In genomic region chr14:105020815-105021655, GRCh38 we compare ENCODE assay signal across 1 cellular context.
TF ChIP-seq lines count a peak whose summit lies in the region.

Gene CDCA4, minus strand, starts transcription at chr14:105021083. Its CDS starts 9,154 bp downstream, at chr14:105011929.

TF ChIP-seq in HepG2, 621 proteins besides CTCF, POLR2A, EP300 and RAD21 (continued from another document and continues in another):
- TF ChIP-seq ATF5 (CRISPR knock-in tag; IDR thresholded peaks at IDR 0.05; ENCODE audit: low read depth) (peak; percentile 58; the same call in 1 of the 2 replicates), ZNF292 (CRISPR knock-in tag; IDR thresholded peaks at IDR 0.05; ENCODE audit: borderline replicate concordance, low read depth) (no peak), HNF4A (CRISPR knock-in tag; IDR thresholded peaks at IDR 0.05) (peak; percentile 25; the same call in 1 of the 2 replicates), KIAA2018 (CRISPR knock-in tag; IDR thresholded peaks at IDR 0.05; ENCODE audit: borderline replicate concordance) (no peak), ZNF570 (CRISPR knock-in tag; IDR thresholded peaks at IDR 0.05; ENCODE audit: borderline replicate concordance) (no peak), ARID4A (CRISPR knock-in tag; IDR thresholded peaks at IDR 0.05; ENCODE audit: borderline replicate concordance) (peak; percentile 60), AGO2 (optimal IDR thresholded peaks at IDR 0.05; ENCODE audit: low read depth, low read length) (no peak), ZBTB33 (CRISPR knock-in tag; IDR thresholded peaks at IDR 0.05) (no peak), SRSF9 (IDR thresholded peaks at IDR 0.05; ENCODE audit: borderline replicate concordance, insufficient read depth, low read depth, low read length, poor library complexity, severe bottlenecking) (no peak), PAXIP1 (CRISPR knock-in tag; conservative IDR thresholded peaks at IDR 0.05) (peak; percentile 64), PHF8 (CRISPR knock-in tag; IDR thresholded peaks at IDR 0.05) (peak; percentile 70), ZNF652 (CRISPR knock-in tag; IDR thresholded peaks at IDR 0.05; ENCODE audit: borderline replicate concordance, low read depth) (no peak), DMTF1 (CRISPR knock-in tag; IDR thresholded peaks at IDR 0.05) (no peak), TOE1 (CRISPR knock-in tag; IDR thresholded peaks at IDR 0.05) (no peak), MIER2 (CRISPR knock-in tag; IDR thresholded peaks at IDR 0.05) (no peak), ZBTB20 (CRISPR knock-in tag; IDR thresholded peaks at IDR 0.05; ENCODE audit: borderline replicate concordance, low read depth) (no peak), ZNF770 (CRISPR knock-in tag; IDR thresholded peaks at IDR 0.05) (no peak), BRD4 (CRISPR knock-in tag; IDR thresholded peaks at IDR 0.05) (0 out of 2 replicates have a peak, but pooled peaks have one; percentile 20), GLI4 (CRISPR knock-in tag; IDR thresholded peaks at IDR 0.05; ENCODE audit: borderline replicate concordance) (peak; percentile 72; the same call in 1 of the 2 replicates), POLR2G (IDR thresholded peaks at IDR 0.05; ENCODE audit: low read depth, low read length) (peak; percentile 93), ZFP91 (CRISPR knock-in tag; IDR thresholded peaks at IDR 0.05; ENCODE audit: borderline replicate concordance) (no peak)
